In genomic region chr14:94113908-94114588, GRCh38 we compare ENCODE assay signal across 19 cellular contexts. TPM values are rescaled to one million over a fixed set of nuclear protein-coding genes. Genes with fewer than 3 reads are reported as not detected.
A peak's percentile ranks its signal among the peaks of the same experiment; 100 is the strongest.
DNase-seq lines count a peak whose midpoint lies in the region; ATAC-seq and TF ChIP-seq lines count a peak whose summit lies in the region.
"Had no signal": no experiment of that assay in that cellular context is flagged by ENCODE, and none has a peak within 500 bp of the region (broad histone marks: within the 10 kb centered on the region; RNA-seq: fewer than 3 reads in every experiment).

No MANE protein-coding gene starts in this region.

- no peaks in the 10 kb centered on the region for H4K20me1 ChIP-seq in PC-9 (ENCODE audit: insufficient read depth)

- H3K4me1 ChIP-seq in tibial nerve, result peaks cover 0 to 46% (median 13%) of the 10 kb centered on the region in 4 donors
- H3K4me1 ChIP-seq in PC-9 (replicated peaks; ENCODE audit: insufficient read depth), result no peaks in the 10 kb centered on the region

- H3K27ac Mint-ChIP-seq in activated naive CD8-positive, alpha-beta T cell treated with anti-CD3 and anti-CD28 coated beads, Interleukin-2, amount 10 ng/mL, durations not matched to agents 7 days and 5 days, result no peak overlapping the region
- no peak overlapping the region for H3K27ac Mint-ChIP-seq in activated naive CD8-positive, alpha-beta T cell treated with anti-CD3 and anti-CD28 coated beads for 36 hours
- H3K27ac Mint-ChIP-seq: activated CD4-positive, alpha-beta T cell treated with anti-CD3 and anti-CD28 coated beads, Interleukin-2, amount 10 ng/mL, durations not matched to agents 24 days and 14 days; activated naive CD8-positive, alpha-beta T cell; stimulated activated naive B cell treated with anti-CD40 and anti-IgM and Interleukin-4, amounts not matched to agents 10 μg/mL and 1 μg/mL and 100 μg/mL, for 72 hours had no signal

- peak overlapping the region; percentile 16 for H3K4me3 Mint-ChIP-seq in activated naive CD8-positive, alpha-beta T cell treated with anti-CD3 and anti-CD28 coated beads, Interleukin-2, amount 10 ng/mL, durations not matched to agents 7 days and 5 days
- no peak overlapping the region for H3K4me3 Mint-ChIP-seq in activated naive CD8-positive, alpha-beta T cell treated with anti-CD3 and anti-CD28 coated beads for 36 hours
- H3K4me3 Mint-ChIP-seq: activated CD4-positive, alpha-beta T cell treated with anti-CD3 and anti-CD28 coated beads, Interleukin-2, amount 10 ng/mL, durations not matched to agents 24 days and 14 days; activated naive CD8-positive, alpha-beta T cell; stimulated activated naive B cell treated with anti-CD40 and anti-IgM and Interleukin-4, amounts not matched to agents 10 μg/mL and 1 μg/mL and 100 μg/mL, for 72 hours had no signal

- no peaks in the 10 kb centered on the region for H3K79me2 ChIP-seq in PC-9 (ENCODE audit: low read depth)

- peaks cover 43% of the 10 kb centered on the region for H3K4me1 Mint-ChIP-seq in activated naive CD8-positive, alpha-beta T cell treated with anti-CD3 and anti-CD28 coated beads, Interleukin-2, amount 10 ng/mL, durations not matched to agents 7 days and 5 days
- no peaks in the 10 kb centered on the region for H3K4me1 Mint-ChIP-seq in activated naive CD8-positive, alpha-beta T cell treated with anti-CD3 and anti-CD28 coated beads for 36 hours
- H3K4me1 Mint-ChIP-seq: stimulated activated naive B cell treated with anti-CD40 and anti-IgM and Interleukin-4, amounts not matched to agents 10 μg/mL and 1 μg/mL and 100 μg/mL, for 72 hours had no signal

- TF ChIP-seq CTCF in tibial nerve (IDR thresholded peaks at IDR 0.05), result no peak
- TF ChIP-seq CTCF in PC-9 (conservative IDR thresholded peaks at IDR 0.05), result no peak

- DNase-seq in activated naive CD8-positive, alpha-beta T cell treated with anti-CD3 and anti-CD28 coated beads, Interleukin-2, amount 10 ng/mL, durations not matched to agents 7 days and 5 days, result no peak
- no peak for DNase-seq in activated naive CD8-positive, alpha-beta T cell treated with anti-CD3 and anti-CD28 coated beads for 36 hours
- no peak for DNase-seq in epithelial cell of prostate (ENCODE audit: low read depth, low spot score)
- peak; percentile 41 for DNase-seq in mesenteric fat pad (ENCODE audit: low spot score)
- no peak for DNase-seq in tibial nerve (ENCODE audit: low spot score in 2 of 2)
- no peak for DNase-seq in PC-9
- DNase-seq in stimulated activated naive CD4-positive, alpha-beta T cell (lab: John Stamatoyannopoulos, UW), result no peak
- DNase-seq: 8988T; activated CD4-positive, alpha-beta T cell treated with anti-CD3 and anti-CD28 coated beads, Interleukin-2, amount 10 ng/mL, durations not matched to agents 24 days and 14 days; DND-41; Kasumi-1; NCI-H1436; NCI-H226; occipital lobe; stimulated activated naive B cell treated with anti-CD40 and anti-IgM and Interleukin-4, amounts not matched to agents 10 μg/mL and 1 μg/mL and 100 μg/mL, for 72 hours had no signal

- no peak for ATAC-seq in activated naive CD8-positive, alpha-beta T cell treated with anti-CD3 and anti-CD28 coated beads, Interleukin-2, amount 10 ng/mL, durations not matched to agents 7 days and 5 days (ENCODE audit: low read depth)
- ATAC-seq in HG03439 (IDR thresholded peaks at IDR 0.05; ENCODE audit: unreplicated experiment), result no peak
- ATAC-seq: HCT116; stimulated activated naive B cell treated with anti-CD40 and anti-IgM and Interleukin-4, amounts not matched to agents 10 μg/mL and 1 μg/mL and 100 μg/mL, for 72 hours had no signal

- POLR2A ChIA-PET in activated naive CD8-positive, alpha-beta T cell treated with anti-CD3 and anti-CD28 coated beads, Interleukin-2, amount 10 ng/mL, durations not matched to agents 7 days and 5 days (lab: Charles Lee), result interaction anchor here (1.4 to 1.6 kb wide), 4 partner anchors 11 to 33 kb away, joined by 3 to 5 read pairs (median 4); partner anchors contain the start of genes DDX24 and IFI27L1
- POLR2A ChIA-PET in PC-9 (lab: Charles Lee; ENCODE audit: unreplicated experiment), result no interaction called here

- WGBS in tibial nerve, 2 donors, result 55 to 62% methylated on average over 5 of the region's 5 CpGs

- H2AFZ ChIP-seq in PC-9, result no peak overlapping the region

- no peak for TF ChIP-seq POLR2A in tibial nerve (IDR thresholded peaks at IDR 0.05)

- peaks cover 17% of the 10 kb centered on the region for H3K36me3 Mint-ChIP-seq in activated naive CD8-positive, alpha-beta T cell treated with anti-CD3 and anti-CD28 coated beads, Interleukin-2, amount 10 ng/mL, durations not matched to agents 7 days and 5 days
- H3K36me3 Mint-ChIP-seq in activated naive CD8-positive, alpha-beta T cell treated with anti-CD3 and anti-CD28 coated beads for 36 hours, result no peaks in the 10 kb centered on the region
- H3K36me3 Mint-ChIP-seq: activated naive CD8-positive, alpha-beta T cell; stimulated activated naive B cell treated with anti-CD40 and anti-IgM and Interleukin-4, amounts not matched to agents 10 μg/mL and 1 μg/mL and 100 μg/mL, for 72 hours had no signal

- peak overlapping the region in 1 of 4 donors; percentile 56 for H3K4me3 ChIP-seq in tibial nerve
- no peak overlapping the region for H3K4me3 ChIP-seq in PC-9
- H3K4me3 ChIP-seq: SK-N-MC had no signal

- intact Hi-C loops in PC-9 (cut with micrococcal nuclease; ENCODE audit: unreplicated experiment), result no loop called here

- H3K36me3 ChIP-seq in tibial nerve (no peaks in the 10 kb centered on the region), PC-9 (ENCODE audit: low read depth) (no peaks in the 10 kb centered on the region)

- H3K27me3 ChIP-seq in tibial nerve (peaks cover 0 to 7% of the 10 kb centered on the region in 2 donors), PC-9 (ENCODE audit: insufficient read depth, low read depth) (0 out of 2 replicates have a peak, but pooled peaks cover 2% of the 10 kb centered on the region)

- CTCF ChIA-PET in PC-9 (lab: Charles Lee), result no interaction called here

- no peak for TF ChIP-seq EP300 in tibial nerve (IDR thresholded peaks at IDR 0.05)

- H3K9me3 Mint-ChIP-seq in activated naive CD8-positive, alpha-beta T cell treated with anti-CD3 and anti-CD28 coated beads, Interleukin-2, amount 10 ng/mL, durations not matched to agents 7 days and 5 days, result no peaks in the 10 kb centered on the region
- H3K9me3 Mint-ChIP-seq in activated naive CD8-positive, alpha-beta T cell treated with anti-CD3 and anti-CD28 coated beads for 36 hours, result no peaks in the 10 kb centered on the region
- H3K9me3 Mint-ChIP-seq: activated CD4-positive, alpha-beta T cell treated with anti-CD3 and anti-CD28 coated beads, Interleukin-2, amount 10 ng/mL, durations not matched to agents 24 days and 14 days; stimulated activated naive B cell treated with anti-CD40 and anti-IgM and Interleukin-4, amounts not matched to agents 10 μg/mL and 1 μg/mL and 100 μg/mL, for 72 hours had no signal

- peaks cover 1% of the 10 kb centered on the region for H3K27me3 Mint-ChIP-seq in activated naive CD8-positive, alpha-beta T cell treated with anti-CD3 and anti-CD28 coated beads, Interleukin-2, amount 10 ng/mL, durations not matched to agents 7 days and 5 days
- peaks cover 18% of the 10 kb centered on the region for H3K27me3 Mint-ChIP-seq in activated naive CD8-positive, alpha-beta T cell treated with anti-CD3 and anti-CD28 coated beads for 36 hours

- H3K9me3 ChIP-seq in tibial nerve (peaks cover 0 to 1% (median 0%) of the 10 kb centered on the region in 4 donors), PC-9 (ENCODE audit: insufficient read depth, low read depth) (no peaks in the 10 kb centered on the region)

- H3K27ac ChIP-seq in epithelial cell of prostate (peak overlapping the region; percentile 40), tibial nerve (peak overlapping the region; percentile 43 to 94 (median 74)), PC-9 (no peak overlapping the region)
- H3K27ac ChIP-seq: SK-N-MC had no signal

- no TSS peak for BruUV-seq in PC-9 (replicated peaks; lab: Mats Ljungman, UMichigan)

- H3K4me2 ChIP-seq in PC-9, result no peak overlapping the region

- no peaks in the 10 kb centered on the region for H3K9me2 ChIP-seq in PC-9 (ENCODE audit: insufficient read depth)

- H3F3A ChIP-seq in PC-9 (ENCODE audit: insufficient read depth, low read depth), result no peaks in the 10 kb centered on the region

RNA-seq across cellular contexts. Expression of gene IFI27, which starts 3.5 kb away (rescaled TPM):
- 100 to 1,000 TPM; 237 to 274 TPM for total RNA-seq in activated naive CD8-positive, alpha-beta T cell treated with anti-CD3 and anti-CD28 coated beads, Interleukin-2, amount 10 ng/mL, durations not matched to agents 7 days and 5 days
- total RNA-seq in activated naive CD8-positive, alpha-beta T cell treated with anti-CD3 and anti-CD28 coated beads for 36 hours, result 1 to 10 TPM; 1.6 to 2.4 TPM
- 495 TPM for total RNA-seq in mesenteric fat pad
- total RNA-seq in tibial nerve, result 100 to 1,000 TPM; 118 to 502 (median 368) TPM
- 0.83 and 1.1 TPM in 2 replicates for total RNA-seq in PC-9 (2021)

RNA-seq across cellular contexts. Expression of gene IFI27L2, which starts 15.4 kb away (rescaled TPM):
- total RNA-seq in activated naive CD8-positive, alpha-beta T cell treated with anti-CD3 and anti-CD28 coated beads, Interleukin-2, amount 10 ng/mL, durations not matched to agents 7 days and 5 days, result 10 to 100 TPM; 76.4 to 77.9 TPM
- total RNA-seq in activated naive CD8-positive, alpha-beta T cell treated with anti-CD3 and anti-CD28 coated beads for 36 hours, result 10 to 100 TPM; 51.5 to 55.6 TPM
- 42.6 TPM for total RNA-seq in mesenteric fat pad
- 100 to 1,000 TPM in 3 of 4 donors, 10 to 100 TPM in 1; 76.8 to 146 (median 129) TPM for total RNA-seq in tibial nerve
- 5.4 and 5.6 TPM in 2 replicates for total RNA-seq in PC-9 (2021)

RNA-seq across cellular contexts. Expression of gene IFI27L1, which starts 32.9 kb away (rescaled TPM):
- total RNA-seq in activated naive CD8-positive, alpha-beta T cell treated with anti-CD3 and anti-CD28 coated beads, Interleukin-2, amount 10 ng/mL, durations not matched to agents 7 days and 5 days, result 10 to 100 TPM; 36.1 to 39.8 TPM
- total RNA-seq in activated naive CD8-positive, alpha-beta T cell treated with anti-CD3 and anti-CD28 coated beads for 36 hours, result 10 to 100 TPM; 15.9 to 18.2 TPM
- total RNA-seq in mesenteric fat pad (19.6 TPM), tibial nerve (10 to 100 TPM in 2 of 4 donors, 1 to 10 TPM in 2; 2.7 to 14.6 (median 7.2) TPM), PC-9 (2021) (9.7 and 13.2 TPM in 2 replicates)

RNA-seq across cellular contexts. Expression of gene DDX24, which starts 33.0 kb away (rescaled TPM):
- total RNA-seq in activated naive CD8-positive, alpha-beta T cell treated with anti-CD3 and anti-CD28 coated beads, Interleukin-2, amount 10 ng/mL, durations not matched to agents 7 days and 5 days, result 100 to 1,000 TPM; 232 to 237 TPM
- total RNA-seq in activated naive CD8-positive, alpha-beta T cell treated with anti-CD3 and anti-CD28 coated beads for 36 hours, result 100 to 1,000 TPM; 320 to 332 TPM
- total RNA-seq in mesenteric fat pad (198 TPM), tibial nerve (100 to 1,000 TPM; 116 to 170 (median 151) TPM), PC-9 (2021) (25.6 and 40.4 TPM in 2 replicates)

Comparison
In these comparisons a context has a peak if more than half of its experiments do, and no peak if none do; other contexts are left out.
1. RNA of gene IFI27, which starts 3.5 kb away (total RNA-seq): 495 TPM in mesenteric fat pad (single experiment), 118 to 502 TPM in tibial nerve and 237 to 274 TPM in activated naive CD8-positive, alpha-beta T cell treated with anti-CD3 and anti-CD28 coated beads, Interleukin-2, amount 10 ng/mL, durations not matched to agents 7 days and 5 days; 1.6 to 2.4 TPM in activated naive CD8-positive, alpha-beta T cell treated with anti-CD3 and anti-CD28 coated beads for 36 hours and 0.83 to 1.1 TPM in PC-9; every median in the first group is over 10 times any median in the second.